In the genomic region with DNA sequence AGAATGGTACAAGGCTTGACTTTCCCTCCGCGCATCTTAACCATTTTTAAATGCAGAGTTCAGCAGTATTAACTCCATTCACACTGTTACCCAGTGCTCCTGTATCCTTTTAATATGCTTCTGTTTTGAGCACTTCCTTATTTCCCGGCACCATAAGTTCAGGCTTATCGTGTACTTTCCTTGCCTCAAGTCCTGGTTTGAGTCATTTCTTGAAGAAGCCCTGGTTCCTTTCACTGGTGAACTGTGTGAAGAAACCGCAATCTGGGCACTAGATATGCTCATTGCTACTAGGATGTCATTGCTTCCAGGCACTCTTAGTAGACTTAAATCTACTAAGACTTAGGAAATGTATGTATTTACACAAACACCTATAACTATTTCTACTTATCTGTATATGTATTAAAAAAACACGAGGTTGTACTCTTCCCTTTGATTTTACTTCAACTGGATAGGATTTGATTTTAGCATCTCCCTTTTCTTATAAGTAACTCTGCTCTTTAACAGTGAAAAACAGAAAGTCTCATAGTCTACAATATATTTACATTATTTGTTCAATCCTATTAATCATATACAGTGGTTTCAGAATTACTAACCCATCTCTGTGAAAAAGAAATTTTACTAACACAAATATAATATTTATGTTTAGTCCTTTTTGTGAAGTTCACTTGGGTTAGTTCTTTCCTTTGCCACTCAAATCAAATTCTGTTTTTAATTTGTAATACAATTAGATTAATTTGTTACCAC, we compare ENCODE assay signal across 13 cellular contexts.
DNase-seq lines count a peak whose midpoint lies in the region; ATAC-seq lines count a peak whose summit lies in the region.
"Had no signal": no experiment of that assay in that cellular context is flagged by ENCODE, and none has a peak within 500 bp of the region (broad histone marks: within the 10 kb centered on the region; RNA-seq: fewer than 3 reads in every experiment).

No MANE protein-coding gene starts in this region.

- H3K4me3 Mint-ChIP-seq in activated CD8-positive, alpha-beta memory T cell treated with anti-CD3 and anti-CD28 coated beads, Interleukin-2, amount 10 ng/mL, durations not matched to agents 7 days and 5 days: no peak overlapping the region
- no peak overlapping the region for H3K4me3 Mint-ChIP-seq in activated CD4-positive, alpha-beta memory T cell treated with anti-CD3 and anti-CD28 coated beads for 36 hours

- peak; percentile 30 for ATAC-seq in activated CD8-positive, alpha-beta memory T cell treated with anti-CD3 and anti-CD28 coated beads, Interleukin-2, amount 10 ng/mL, durations not matched to agents 7 days and 5 days
- ATAC-seq in HG02943 (IDR thresholded peaks at IDR 0.05; ENCODE audit: low read depth, unreplicated experiment): peak; percentile 74
- ATAC-seq: psoas muscle had no signal

- H3K9me3 Mint-ChIP-seq in activated CD8-positive, alpha-beta memory T cell treated with anti-CD3 and anti-CD28 coated beads, Interleukin-2, amount 10 ng/mL, durations not matched to agents 7 days and 5 days (ENCODE audit: low read depth): no peaks in the 10 kb centered on the region
- H3K9me3 Mint-ChIP-seq in activated CD4-positive, alpha-beta memory T cell treated with anti-CD3 and anti-CD28 coated beads for 36 hours: no peaks in the 10 kb centered on the region

- peaks cover 14% of the 10 kb centered on the region for H3K36me3 Mint-ChIP-seq in activated CD8-positive, alpha-beta memory T cell treated with anti-CD3 and anti-CD28 coated beads, Interleukin-2, amount 10 ng/mL, durations not matched to agents 7 days and 5 days
- peaks cover 8% of the 10 kb centered on the region for H3K36me3 Mint-ChIP-seq in activated CD4-positive, alpha-beta memory T cell treated with anti-CD3 and anti-CD28 coated beads for 36 hours

- H3K27ac Mint-ChIP-seq in activated CD8-positive, alpha-beta memory T cell treated with anti-CD3 and anti-CD28 coated beads, Interleukin-2, amount 10 ng/mL, durations not matched to agents 7 days and 5 days: no peak overlapping the region
- H3K27ac Mint-ChIP-seq in activated CD4-positive, alpha-beta memory T cell treated with anti-CD3 and anti-CD28 coated beads for 36 hours: no peak overlapping the region

- CTCF ChIA-PET in activated CD8-positive, alpha-beta memory T cell treated with anti-CD3 and anti-CD28 coated beads, Interleukin-2, amount 10 ng/mL, durations not matched to agents 7 days and 5 days (lab: Charles Lee): no interaction called here
- CTCF ChIA-PET in activated CD4-positive, alpha-beta memory T cell treated with anti-CD3 and anti-CD28 coated beads for 36 hours (lab: Charles Lee): no interaction called here

- intact Hi-C loops in activated CD4-positive, alpha-beta memory T cell treated with anti-CD3 and anti-CD28 coated beads for 36 hours (cut with micrococcal nuclease): no loop called here

- peaks cover 8% of the 10 kb centered on the region for H3K4me1 Mint-ChIP-seq in activated CD8-positive, alpha-beta memory T cell treated with anti-CD3 and anti-CD28 coated beads, Interleukin-2, amount 10 ng/mL, durations not matched to agents 7 days and 5 days
- H3K4me1 Mint-ChIP-seq in activated CD4-positive, alpha-beta memory T cell treated with anti-CD3 and anti-CD28 coated beads for 36 hours (ENCODE audit: low read depth): peaks cover 15% of the 10 kb centered on the region

- H3K27me3 Mint-ChIP-seq in activated CD8-positive, alpha-beta memory T cell treated with anti-CD3 and anti-CD28 coated beads, Interleukin-2, amount 10 ng/mL, durations not matched to agents 7 days and 5 days: no peaks in the 10 kb centered on the region
- no peaks in the 10 kb centered on the region for H3K27me3 Mint-ChIP-seq in activated CD4-positive, alpha-beta memory T cell treated with anti-CD3 and anti-CD28 coated beads for 36 hours

- POLR2A ChIA-PET in activated CD4-positive, alpha-beta memory T cell treated with anti-CD3 and anti-CD28 coated beads for 36 hours (lab: Charles Lee): no interaction called here

- DNase-seq in activated CD8-positive, alpha-beta memory T cell treated with anti-CD3 and anti-CD28 coated beads, Interleukin-2, amount 10 ng/mL, durations not matched to agents 7 days and 5 days: no peak
- DNase-seq in activated CD8-positive, alpha-beta memory T cell treated with anti-CD3 and anti-CD28 coated beads, Interleukin-2, amount 50 U/mL, for 4 hours: no peak
- DNase-seq in MV-4-11 (lab: John Stamatoyannopoulos, UW) (peak; percentile 88), AML-193 (lab: John Stamatoyannopoulos, UW) (no peak), ecto neural progenitor cell (ENCODE audit: low spot score) (no peak), NK-92 (lab: John Stamatoyannopoulos, UW; ENCODE audit: unreplicated experiment) (no peak)
- DNase-seq in activated CD4-positive, alpha-beta memory T cell treated with anti-CD3 and anti-CD28 coated beads for 36 hours: no peak
- DNase-seq: activated naive CD4-positive, alpha-beta T cell treated with Interleukin-2 at 50 U/mL for 16 hours; islet precursor cell; NCI-H446 treated with DMSO at 0.1 percent for 48 hours; psoas muscle; T1000 had no signal
